8 cellular contexts compared by ENCODE assay signal in genomic region chr3:38164966-38165721, GRCh38. TPM values are rescaled to one million over a fixed set of nuclear protein-coding genes. Genes with fewer than 3 reads are reported as not detected.
DNase-seq lines count a peak whose midpoint lies in the region; ATAC-seq and TF ChIP-seq lines count a peak whose summit lies in the region.

TSS of gene OXSR1 (plus strand) at chr3:38165537. CDS start at chr3:38165877, 340 bp downstream.

- TF ChIP-seq EP300 in upper lobe of left lung (IDR thresholded peaks at IDR 0.05): peak in 1 of 4 donors; percentile 92

- H3K27me3 Mint-ChIP-seq in T-helper 1 cell treated with Interleukin-12 subunit alpha and Interleukin-12 subunit beta and Interleukin-4 antibody, amounts not matched to agents 30 μg/mL and 1 μg/mL, for 36 hours (ENCODE audit: low read depth): no peaks in the 10 kb centered on the region

- in situ Hi-C loops in GM13976 (cut with MboI; ENCODE audit: low sequenced_read_pairs, unreplicated experiment): no loop called here

- TF ChIP-seq CTCF in GM13976 (IDR thresholded peaks at IDR 0.05; ENCODE audit: borderline replicate concordance, control extremely low read depth, extremely low read depth, insufficient read depth, missing control alignments): no peak
- TF ChIP-seq CTCF in heart right ventricle (IDR thresholded peaks at IDR 0.05): no peak
- TF ChIP-seq CTCF in upper lobe of left lung (IDR thresholded peaks at IDR 0.05): peak in 3 of 6 experiments; percentile 3 to 18 (median 6)

- peaks cover 42% of the 10 kb centered on the region for H3K4me1 Mint-ChIP-seq in T-helper 1 cell treated with Interleukin-12 subunit alpha and Interleukin-12 subunit beta and Interleukin-4 antibody, amounts not matched to agents 30 μg/mL and 1 μg/mL, for 36 hours (ENCODE audit: low read depth)

- H3K27ac ChIP-seq in heart right ventricle: peak within 1 kb of the TSS; percentile 92 to 99 (median 98)
- peak within 1 kb of the TSS; percentile 93 to 99 (median 98) for H3K27ac ChIP-seq in upper lobe of left lung

- H3K4me1 ChIP-seq in heart right ventricle: peaks cover 3 to 43% (median 26%) of the 10 kb centered on the region in 9 donors
- peaks cover 14 to 29% (median 23%) of the 10 kb centered on the region in 4 donors for H3K4me1 ChIP-seq in upper lobe of left lung

- no peaks in the 10 kb centered on the region for H3K27me3 ChIP-seq in heart right ventricle
- no peaks in the 10 kb centered on the region for H3K27me3 ChIP-seq in upper lobe of left lung

- DNase-seq in GM13976 (ENCODE audit: low spot score) (peak; percentile 94), NCI-H1694 (lab: John Stamatoyannopoulos, UW) (peak; percentile 90), amniotic stem cell (lab: John Stamatoyannopoulos, UW) (peak; percentile 99), heart right ventricle (peak; percentile 97 to 99), posterior cingulate gyrus (peak; percentile 92 to 100 (median 98)), upper lobe of left lung (peak; percentile 100)

- intact Hi-C loops in heart right ventricle (cut with DNase I) (loop anchor here in 7 of 10 donors (1.0 to 10.0 kb wide), 5 partner anchors 26 to 60 kb away; partner anchors contain the start of genes ACAA1 (in 5 of the 7) and MYD88 (in 2 of the 7)), posterior cingulate gyrus (cut with DNase I) (loop anchor here (2.0 to 10.0 kb wide), 3 partner anchors 28 to 290 kb away; partner anchors contain the start of genes ACAA1 and ACVR2B)

- peak within 1 kb of the TSS; percentile 100 for H3K27ac Mint-ChIP-seq in T-helper 1 cell treated with Interleukin-12 subunit alpha and Interleukin-12 subunit beta and Interleukin-4 antibody, amounts not matched to agents 30 μg/mL and 1 μg/mL, for 36 hours

- H3K9me3 Mint-ChIP-seq in T-helper 1 cell treated with Interleukin-12 subunit alpha and Interleukin-12 subunit beta and Interleukin-4 antibody, amounts not matched to agents 30 μg/mL and 1 μg/mL, for 36 hours: no peaks in the 10 kb centered on the region

- H3K36me3 Mint-ChIP-seq in T-helper 1 cell treated with Interleukin-12 subunit alpha and Interleukin-12 subunit beta and Interleukin-4 antibody, amounts not matched to agents 30 μg/mL and 1 μg/mL, for 36 hours (ENCODE audit: low read depth): peaks cover 14% of the 10 kb centered on the region

- peak within 1 kb of the TSS; percentile 94 for H3K4me3 Mint-ChIP-seq in T-helper 1 cell treated with Interleukin-12 subunit alpha and Interleukin-12 subunit beta and Interleukin-4 antibody, amounts not matched to agents 30 μg/mL and 1 μg/mL, for 36 hours

- peak in 3 of 4 donors; percentile 60 to 93 (median 77) for TF ChIP-seq POLR2A in upper lobe of left lung (IDR thresholded peaks at IDR 0.05)

- peak; percentile 91 for ATAC-seq in HG02870 (IDR thresholded peaks at IDR 0.05; ENCODE audit: unreplicated experiment)
- ATAC-seq in heart right ventricle: peak; percentile 94 to 98 (median 97)
- ATAC-seq in upper lobe of left lung (ENCODE audit: low FRiP score in 2 of 2): peak; percentile 96 to 99

- WGBS in heart right ventricle, 2 donors: 0% methylated on average over 57 of the region's 57 CpGs
- 0% methylated on average over 24 to 43 of the region's 57 CpGs for WGBS in upper lobe of left lung, 2 donors

- H3K4me3 ChIP-seq in heart right ventricle (peak within 1 kb of the TSS; percentile 88 to 99 (median 95)), upper lobe of left lung (peak within 1 kb of the TSS; percentile 74 to 96 (median 91))

- H3K36me3 ChIP-seq in heart right ventricle (no peaks in the 10 kb centered on the region), upper lobe of left lung (no peaks in the 10 kb centered on the region)

- no peaks in the 10 kb centered on the region for H3K9me3 ChIP-seq in heart right ventricle
- H3K9me3 ChIP-seq in upper lobe of left lung: no peaks in the 10 kb centered on the region

RNA-seq across cellular contexts. Expression of gene OXSR1, which starts in this region (rescaled TPM):
- total RNA-seq in heart right ventricle (10 to 100 TPM; 27.3 to 38.4 (median 31.6) TPM), upper lobe of left lung (10 to 100 TPM; 26.6 to 43.7 (median 31.6) TPM)
- polyA plus RNA-seq in heart right ventricle: 10 to 100 TPM; 13.7 to 15.9 TPM

Comparison
In these comparisons a context has a peak if more than half of its experiments do, and no peak if none do; other contexts are left out.
1. Peak in every context shown above with its lines: DNase-seq, ATAC-seq, H3K4me3 ChIP-seq and H3K27ac ChIP-seq.